Comparison of ENCODE assay signal across 20 cellular contexts in the genomic region with DNA sequence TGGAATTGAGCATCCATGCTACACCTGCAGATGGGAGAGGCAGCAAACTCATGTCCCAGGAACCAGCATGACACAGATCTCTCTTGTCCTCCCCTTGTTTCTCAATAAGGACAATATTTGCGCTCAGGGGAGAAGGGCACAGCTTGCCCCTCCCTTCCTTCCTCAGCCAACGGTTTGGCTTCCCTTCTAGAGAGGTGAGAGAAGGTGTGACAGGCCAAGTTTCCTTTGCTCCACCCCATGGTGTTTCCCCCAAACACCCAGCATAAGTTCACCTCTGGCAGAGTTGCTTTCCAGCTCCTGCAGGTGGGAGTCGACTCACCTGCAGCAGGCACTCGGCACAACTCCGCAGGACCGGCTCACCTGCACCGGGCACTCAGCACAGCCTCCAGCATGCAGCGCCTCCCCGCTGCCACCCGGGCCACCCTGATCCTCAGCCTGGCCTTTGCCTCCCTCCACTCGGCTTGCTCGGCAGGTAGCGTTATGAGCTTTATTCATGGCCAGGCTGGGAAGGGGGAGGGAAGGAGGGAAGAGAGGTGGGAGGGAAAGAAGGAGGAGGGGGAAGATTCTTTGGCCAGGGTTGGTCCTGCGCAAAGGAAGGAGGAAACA. TPM values are rescaled to one million over a fixed set of nuclear protein-coding genes. Genes with fewer than 3 reads are reported as not detected.
DNase-seq lines count a peak whose midpoint lies in the region; ATAC-seq and TF ChIP-seq lines count a peak whose summit lies in the region.
"Had no signal": no experiment of that assay in that cellular context is flagged by ENCODE, and none has a peak within 500 bp of the region (broad histone marks: within the 10 kb centered on the region; RNA-seq: fewer than 3 reads in every experiment).

TSS of gene ATP6V0A4 (minus strand) at position 482 of the 606 bp plus-strand sequence. CDS start 26,949 bp downstream, outside the sequence.
TSS of gene TMEM213 (plus strand) at position 280 of the 606 bp plus-strand sequence. CDS start at position 391, 111 bp downstream.

- no peak within 1 kb of the TSS for H3K27ac ChIP-seq in upper lobe of left lung
- H3K27ac ChIP-seq: epithelial cell of prostate, left ventricle myocardium inferior had no signal

- H3K4me3 ChIP-seq in upper lobe of left lung: peak within 1 kb of the TSS in 1 of 4 donors; percentile 7
- H3K4me3 ChIP-seq: left ventricle myocardium inferior had no signal

- no peaks in the 10 kb centered on the region for H3K27me3 ChIP-seq in upper lobe of left lung

- no peaks in the 10 kb centered on the region for H3K27me3 Mint-ChIP-seq in activated naive CD4-positive, alpha-beta T cell treated with anti-CD3 and anti-CD28 coated beads for 36 hours (ENCODE audit: low read depth)
- H3K27me3 Mint-ChIP-seq in central memory CD8-positive, alpha-beta T cell: peaks cover 21% of the 10 kb centered on the region
- peaks cover 35% of the 10 kb centered on the region for H3K27me3 Mint-ChIP-seq in osteocyte (ENCODE audit: unreplicated experiment)

- no peak within 1 kb of the TSS for H3K27ac Mint-ChIP-seq in activated naive CD4-positive, alpha-beta T cell treated with anti-CD3 and anti-CD28 coated beads for 36 hours
- no peak within 1 kb of the TSS for H3K27ac Mint-ChIP-seq in central memory CD8-positive, alpha-beta T cell (ENCODE audit: low read depth)
- H3K27ac Mint-ChIP-seq in osteocyte (ENCODE audit: unreplicated experiment): no peak within 1 kb of the TSS

- no peaks in the 10 kb centered on the region for H3K36me3 ChIP-seq in upper lobe of left lung
- H3K36me3 ChIP-seq: left ventricle myocardium inferior had no signal

- TF ChIP-seq CTCF in upper lobe of left lung (IDR thresholded peaks at IDR 0.05): no peak
- no peak for TF ChIP-seq CTCF in osteocyte (IDR thresholded peaks at IDR 0.05)

- ATAC-seq in central memory CD8-positive, alpha-beta T cell (replicated peaks; ENCODE audit: extremely low read depth, poor library complexity, severe bottlenecking): peak; percentile 36
- peak; percentile 16 to 71 for ATAC-seq in upper lobe of left lung (ENCODE audit: low FRiP score in 2 of 2)
- ATAC-seq: activated T-cell treated with anti-CD3 and anti-CD28 coated beads, Interleukin-2, amount 50 U/mL, for 4 hours; sciatic nerve had no signal

- peaks cover 10% of the 10 kb centered on the region for H3K4me1 Mint-ChIP-seq in activated naive CD4-positive, alpha-beta T cell treated with anti-CD3 and anti-CD28 coated beads for 36 hours (ENCODE audit: low read depth)
- H3K4me1 Mint-ChIP-seq in central memory CD8-positive, alpha-beta T cell: peaks cover 12% of the 10 kb centered on the region
- no peaks in the 10 kb centered on the region for H3K4me1 Mint-ChIP-seq in osteocyte (ENCODE audit: unreplicated experiment)

- intact Hi-C loops in activated naive CD4-positive, alpha-beta T cell treated with anti-CD3 and anti-CD28 coated beads for 36 hours (cut with micrococcal nuclease): no loop called here

- peak; percentile 13 for DNase-seq in activated naive CD4-positive, alpha-beta T cell treated with anti-CD3 and anti-CD28 coated beads for 36 hours
- no peak for DNase-seq in activated naive CD4-positive, alpha-beta T cell treated with Interleukin-2 at 50 U/mL for 16 hours
- no peak for DNase-seq in central memory CD8-positive, alpha-beta T cell (ENCODE audit: low spot score in 2 of 2)
- DNase-seq in left kidney (ENCODE audit: low read depth, low spot score) (peak; percentile 69), upper lobe of left lung (peak; percentile 66 to 67), osteocyte (ENCODE audit: extremely low spot score, unreplicated experiment) (no peak), UCSD-AML1 (lab: John Stamatoyannopoulos, UW; ENCODE audit: unreplicated experiment) (no peak), GM19240 (ENCODE audit: insufficient read length, low spot score) (no peak)
- DNase-seq: ACHN; activated CD4-positive, alpha-beta T cell treated with anti-CD3 and anti-CD28 coated beads for 48 hours; activated T-cell treated with anti-CD3 and anti-CD28 coated beads, Interleukin-2, amount 50 U/mL, for 4 hours; amniotic stem cell; left ventricle myocardium inferior; NK-92 treated with Interleukin-12 subunit alpha and Interleukin-12 subunit beta, amount 100 ng/mL, for 24 hours; SHP77 treated with DMSO at 0.1 percent for 48 hours; stimulated activated CD4-positive, alpha-beta T cell treated with anti-CD3 and anti-CD28 coated beads, Interleukin-2, amount 100 ng/mL, for 48 hours; T-helper 9 cell had no signal

- CTCF ChIA-PET in activated naive CD4-positive, alpha-beta T cell treated with anti-CD3 and anti-CD28 coated beads for 36 hours (lab: Charles Lee): no interaction called here

- no peaks in the 10 kb centered on the region for H3K9me3 Mint-ChIP-seq in activated naive CD4-positive, alpha-beta T cell treated with anti-CD3 and anti-CD28 coated beads for 36 hours
- no peaks in the 10 kb centered on the region for H3K9me3 Mint-ChIP-seq in central memory CD8-positive, alpha-beta T cell
- H3K9me3 Mint-ChIP-seq in osteocyte (ENCODE audit: unreplicated experiment): no peaks in the 10 kb centered on the region
- H3K9me3 Mint-ChIP-seq: activated T-cell treated with anti-CD3 and anti-CD28 coated beads, Interleukin-2, amount 50 U/mL, for 4 hours had no signal

- H3K9me3 ChIP-seq in upper lobe of left lung: no peaks in the 10 kb centered on the region
- H3K9me3 ChIP-seq: left ventricle myocardium inferior had no signal

- H3K4me1 ChIP-seq in upper lobe of left lung: peaks cover 0 to 3% (median 0%) of the 10 kb centered on the region in 4 donors
- H3K4me1 ChIP-seq: left ventricle myocardium inferior had no signal

- no peak for TF ChIP-seq POLR2A in upper lobe of left lung (IDR thresholded peaks at IDR 0.05)

- no peak for TF ChIP-seq EP300 in upper lobe of left lung (IDR thresholded peaks at IDR 0.05)

- 28 to 30% methylated on average over 9 to 12 of the region's 14 CpGs for WGBS in upper lobe of left lung, 2 donors

- H3K36me3 Mint-ChIP-seq in activated naive CD4-positive, alpha-beta T cell treated with anti-CD3 and anti-CD28 coated beads for 36 hours (ENCODE audit: low read depth): no peaks in the 10 kb centered on the region
- peaks cover 1% of the 10 kb centered on the region for H3K36me3 Mint-ChIP-seq in central memory CD8-positive, alpha-beta T cell (ENCODE audit: insufficient read depth)
- H3K36me3 Mint-ChIP-seq in osteocyte (ENCODE audit: unreplicated experiment): no peaks in the 10 kb centered on the region

- no peak within 1 kb of the TSS for H3K4me3 Mint-ChIP-seq in activated naive CD4-positive, alpha-beta T cell treated with anti-CD3 and anti-CD28 coated beads for 36 hours
- H3K4me3 Mint-ChIP-seq in central memory CD8-positive, alpha-beta T cell: no peak within 1 kb of the TSS
- no peak within 1 kb of the TSS for H3K4me3 Mint-ChIP-seq in osteocyte (ENCODE audit: unreplicated experiment)
- H3K4me3 Mint-ChIP-seq: activated T-cell treated with anti-CD3 and anti-CD28 coated beads, Interleukin-2, amount 50 U/mL, for 4 hours had no signal

RNA-seq across cellular contexts. Expression of gene ATP6V0A4, which starts in this region (rescaled TPM):
- not detected for total RNA-seq in activated naive CD4-positive, alpha-beta T cell treated with anti-CD3 and anti-CD28 coated beads for 36 hours
- total RNA-seq in upper lobe of left lung: 1 to 10 TPM in 2 of 6 donors, under 1 TPM in 2, not detected in 2; 0.49 to 1.9 (median 1.3) TPM
- total RNA-seq in osteocyte: 0.64 and 0.65 TPM in 2 replicates
- total RNA-seq: activated T-cell treated with anti-CD3 and anti-CD28 coated beads, Interleukin-2, amount 50 U/mL, for 4 hours; glomerular endothelial cell; left ventricle myocardium inferior; sciatic nerve had no signal

RNA-seq across cellular contexts. Expression of gene TMEM213, which starts in this region (rescaled TPM):
- not detected for total RNA-seq in activated naive CD4-positive, alpha-beta T cell treated with anti-CD3 and anti-CD28 coated beads for 36 hours
- total RNA-seq in upper lobe of left lung (1 to 10 TPM in 3 of 6 donors, under 1 TPM in 1, not detected in 2; 0.49 to 6.1 (median 3.6) TPM), osteocyte (not detected in 2 replicates)
- total RNA-seq: activated T-cell treated with anti-CD3 and anti-CD28 coated beads, Interleukin-2, amount 50 U/mL, for 4 hours; glomerular endothelial cell; left ventricle myocardium inferior; sciatic nerve had no signal

Comparison
In these comparisons a context has a peak if more than half of its experiments do, and no peak if none do; other contexts are left out.
1. Peak in DNase-seq in activated naive CD4-positive, alpha-beta T cell treated with anti-CD3 and anti-CD28 coated beads for 36 hours; RNA of the genes that start here not detected or under 1 TPM.
2. DNase-seq: peak in left kidney (single experiment) and upper lobe of left lung (2 of 2); none in activated naive CD4-positive, alpha-beta T cell treated with Interleukin-2 at 50 U/mL for 16 hours (single experiment), central memory CD8-positive, alpha-beta T cell (0 of 2), osteocyte (single experiment), UCSD-AML1 (single experiment) and GM19240 (single experiment).